ENCODE assay signal across 8 cellular contexts in the genomic region with DNA sequence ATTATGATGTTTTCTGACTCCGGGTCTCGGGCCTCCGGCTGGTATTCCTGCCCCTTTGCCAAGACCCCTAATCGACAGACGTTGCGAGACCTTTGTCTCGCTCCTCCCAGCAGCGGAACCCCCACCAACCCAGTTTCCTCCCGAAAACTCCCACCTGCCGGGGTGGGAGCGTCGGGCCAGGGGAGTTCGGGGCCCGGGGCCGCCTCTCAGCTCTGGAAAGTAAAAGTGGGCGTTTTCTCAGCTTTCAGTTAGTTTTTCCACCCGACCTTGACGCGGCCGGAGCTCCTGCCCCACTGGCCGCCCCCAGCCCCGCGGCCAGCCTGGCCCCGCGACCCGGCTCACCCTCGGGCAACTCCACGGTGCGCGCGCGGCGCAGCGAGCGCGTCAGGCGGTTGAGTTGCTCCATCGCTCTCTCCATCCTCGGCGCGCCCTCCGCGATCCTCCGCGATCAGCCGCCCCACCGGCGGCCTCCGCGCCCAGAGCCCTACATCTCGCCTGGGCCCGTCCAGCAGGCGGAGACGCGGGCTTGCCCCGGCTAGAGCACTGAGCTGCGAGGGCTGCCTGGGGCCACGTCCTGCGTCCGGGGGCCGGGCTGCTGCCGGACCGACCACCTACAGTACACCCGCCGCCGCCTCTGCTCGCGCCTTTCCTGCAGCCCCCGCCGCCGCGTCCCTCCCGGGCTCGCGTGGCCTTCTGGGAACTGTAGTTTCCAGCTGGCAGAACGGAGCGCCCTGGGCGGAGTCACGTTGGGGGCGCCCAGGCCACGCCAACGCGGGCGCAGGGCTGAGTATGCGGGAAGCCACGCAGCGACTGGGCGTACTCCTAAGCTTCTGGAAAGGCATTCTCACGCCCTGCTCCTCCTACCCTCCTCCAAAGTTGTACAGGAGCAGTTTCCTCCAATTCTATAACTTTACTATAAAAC. TPM values are rescaled to one million over a fixed set of nuclear protein-coding genes. Genes with fewer than 3 reads are reported as not detected.
A peak's percentile ranks its signal among the peaks of the same experiment; 100 is the strongest.
DNase-seq lines count a peak whose midpoint lies in the region; ATAC-seq and TF ChIP-seq lines count a peak whose summit lies in the region.

A gene with protein sequence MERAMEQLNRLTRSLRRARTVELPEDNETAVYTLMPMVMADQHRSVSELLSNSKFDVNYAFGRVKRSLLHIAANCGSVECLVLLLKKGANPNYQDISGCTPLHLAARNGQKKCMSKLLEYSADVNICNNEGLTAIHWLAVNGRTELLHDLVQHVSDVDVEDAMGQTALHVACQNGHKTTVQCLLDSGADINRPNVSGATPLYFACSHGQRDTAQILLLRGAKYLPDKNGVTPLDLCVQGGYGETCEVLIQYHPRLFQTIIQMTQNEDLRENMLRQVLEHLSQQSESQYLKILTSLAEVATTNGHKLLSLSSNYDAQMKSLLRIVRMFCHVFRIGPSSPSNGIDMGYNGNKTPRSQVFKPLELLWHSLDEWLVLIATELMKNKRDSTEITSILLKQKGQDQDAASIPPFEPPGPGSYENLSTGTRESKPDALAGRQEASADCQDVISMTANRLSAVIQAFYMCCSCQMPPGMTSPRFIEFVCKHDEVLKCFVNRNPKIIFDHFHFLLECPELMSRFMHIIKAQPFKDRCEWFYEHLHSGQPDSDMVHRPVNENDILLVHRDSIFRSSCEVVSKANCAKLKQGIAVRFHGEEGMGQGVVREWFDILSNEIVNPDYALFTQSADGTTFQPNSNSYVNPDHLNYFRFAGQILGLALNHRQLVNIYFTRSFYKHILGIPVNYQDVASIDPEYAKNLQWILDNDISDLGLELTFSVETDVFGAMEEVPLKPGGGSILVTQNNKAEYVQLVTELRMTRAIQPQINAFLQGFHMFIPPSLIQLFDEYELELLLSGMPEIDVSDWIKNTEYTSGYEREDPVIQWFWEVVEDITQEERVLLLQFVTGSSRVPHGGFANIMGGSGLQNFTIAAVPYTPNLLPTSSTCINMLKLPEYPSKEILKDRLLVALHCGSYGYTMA (minus strand): TSS at position 695 of the 922 bp plus-strand sequence. CDS start 277 bp downstream, at position 418.

- no peaks in the 10 kb centered on the region for H3K36me3 ChIP-seq in BLaER1
- no peaks in the 10 kb centered on the region for H3K36me3 ChIP-seq in left lung

- peaks cover 12% of the 10 kb centered on the region for H3K4me1 ChIP-seq in BLaER1
- H3K4me1 ChIP-seq in left lung = peaks cover 0 to 15% of the 10 kb centered on the region in 2 donors

- H3K4me3 ChIP-seq in BLaER1 (peak within 1 kb of the TSS; percentile 87), left lung (peak within 1 kb of the TSS; percentile 94 to 98)

- H3K9me3 ChIP-seq in BLaER1 (no peaks in the 10 kb centered on the region), left lung (no peaks in the 10 kb centered on the region)

- DNase-seq in GM19238 (ENCODE audit: insufficient read length, low spot score) = peak; percentile 88
- DNase-seq in NCI-H510A treated with DMSO at 0.1 percent for 48 hours (lab: John Stamatoyannopoulos, UW) = peak; percentile 57
- DNase-seq in activated CD4-positive, alpha-beta T cell treated with anti-CD3 and anti-CD28 coated beads for 48 hours = peak; percentile 91
- peak; percentile 19 for DNase-seq in cortex of kidney (lab: John Stamatoyannopoulos, UW)
- DNase-seq in left lung = peak; percentile 91 to 96
- DNase-seq in stimulated activated CD4-positive, alpha-beta T cell treated with anti-CD3 and anti-CD28 coated beads, Interleukin-2, amount 100 ng/mL, for 48 hours = peak; percentile 81 to 84

- intact Hi-C loops in left lung (cut with DNase I) = no loop called here

- ATAC-seq in HG03442 (IDR thresholded peaks at IDR 0.05; ENCODE audit: unreplicated experiment) (peak; percentile 98), left lung (peak; percentile 100)

- peaks cover 17% of the 10 kb centered on the region; the same call in 1 of the 2 replicates for H4K20me1 ChIP-seq in BLaER1

- peak within 1 kb of the TSS; percentile 80 for H3K4me2 ChIP-seq in BLaER1

- peak within 1 kb of the TSS; percentile 85 for H3K9ac ChIP-seq in BLaER1

- H3K27ac ChIP-seq in BLaER1 (peak within 1 kb of the TSS; percentile 77), left lung (peak within 1 kb of the TSS; percentile 60 to 80)

- H3K27me3 ChIP-seq in BLaER1 (no peaks in the 10 kb centered on the region), left lung (peaks cover 0 to 7% of the 10 kb centered on the region in 2 donors)

- no peak for TF ChIP-seq CTCF in left lung (IDR thresholded peaks at IDR 0.05)

RNA-seq across cellular contexts. Expression of the gene that starts here (rescaled TPM):
- 10 to 100 TPM; 10.1 to 12.9 TPM for total RNA-seq in left lung

Comparison
In these comparisons a context has a peak if more than half of its experiments do, and no peak if none do; other contexts are left out.
1. Peak in every context shown above with its lines: DNase-seq, ATAC-seq, H3K4me3 ChIP-seq and H3K27ac ChIP-seq.
2. DNase-seq: peak in every context shown above with its lines; median percentile 94 in left lung; 91 in activated CD4-positive, alpha-beta T cell treated with anti-CD3 and anti-CD28 coated beads for 48 hours; 88 in GM19238; 82 in stimulated activated CD4-positive, alpha-beta T cell treated with anti-CD3 and anti-CD28 coated beads, Interleukin-2, amount 100 ng/mL, for 48 hours; 57 in NCI-H510A treated with DMSO at 0.1 percent for 48 hours; 19 in cortex of kidney.